8 cellular contexts compared by ENCODE assay signal in genomic region chr17:5438716-5439445, GRCh38. TPM values are rescaled to one million over a fixed set of nuclear protein-coding genes. Genes with fewer than 3 reads are reported as not detected.
DNase-seq lines count a peak whose midpoint lies in the region; ATAC-seq and TF ChIP-seq lines count a peak whose summit lies in the region.

TSS of gene C1QBP (minus strand) at chr17:5439155. CDS start at chr17:5439073, 82 bp downstream.

- no peaks in the 10 kb centered on the region for H3K9me3 ChIP-seq in HUES64 (ENCODE audit: insufficient read depth, low read depth, low read length)
- no peaks in the 10 kb centered on the region for H3K9me3 ChIP-seq in OCI-LY3 (ENCODE audit: insufficient read depth, low read length)
- H3K9me3 ChIP-seq in mononuclear cell (ENCODE audit: low read depth, low read length), result no peaks in the 10 kb centered on the region

- DNase-seq in DMS 273 (lab: John Stamatoyannopoulos, UW; ENCODE audit: unreplicated experiment) (peak; percentile 95), epidermal melanocyte (ENCODE audit: insufficient read length, low spot score) (peak; percentile 89)
- DNase-seq in activated CD8-positive, alpha-beta memory T cell treated with anti-CD3 and anti-CD28 coated beads, Interleukin-2, amount 50 U/mL, for 48 hours, result peak; percentile 98
- peak; percentile 79 to 87 for DNase-seq in stimulated activated CD8-positive, alpha-beta memory T cell treated with anti-CD3 and anti-CD28 coated beads, Interleukin-4, amount 100 ng/mL, for 1 hour (ENCODE audit: low read depth in 2 of 2, low spot score in 1 of 2)

- H3K27me3 ChIP-seq in HUES64 (ENCODE audit: insufficient read depth, low read length) (no peaks in the 10 kb centered on the region), OCI-LY3 (ENCODE audit: low read depth, low read length) (no peaks in the 10 kb centered on the region), mononuclear cell (ENCODE audit: insufficient read depth, low read length) (no peaks in the 10 kb centered on the region)

- WGBS in HUES64, result under 1% methylated on average over 74 of the region's 75 CpGs

- ATAC-seq in GM21390 (IDR thresholded peaks at IDR 0.05; ENCODE audit: unreplicated experiment), result peak; percentile 81

- H3K79me2 ChIP-seq in OCI-LY3 (ENCODE audit: low read length), result peaks cover 58% of the 10 kb centered on the region

- TF ChIP-seq CTCF in OCI-LY3 (IDR thresholded peaks at IDR 0.05; ENCODE audit: low read depth, low read length), result peak; percentile 68

- peak within 1 kb of the TSS; percentile 99 for H3K4me3 ChIP-seq in HUES64 (ENCODE audit: low read length)
- peak within 1 kb of the TSS; percentile 81 for H3K4me3 ChIP-seq in OCI-LY3 (ENCODE audit: low read length)
- peak within 1 kb of the TSS; percentile 62 for H3K4me3 ChIP-seq in mononuclear cell (ENCODE audit: low read length)

- peaks cover 5% of the 10 kb centered on the region; the same call in 1 of the 2 replicates for H3K4me1 ChIP-seq in HUES64 (ENCODE audit: insufficient read depth, low read length)
- peaks cover 12% of the 10 kb centered on the region for H3K4me1 ChIP-seq in OCI-LY3 (ENCODE audit: low read length)
- H3K4me1 ChIP-seq in mononuclear cell (ENCODE audit: insufficient read depth, low read length), result peaks cover 29% of the 10 kb centered on the region

- H3K4me2 ChIP-seq in OCI-LY3 (ENCODE audit: low read length), result peak within 1 kb of the TSS; percentile 99

- H3K36me3 ChIP-seq in HUES64 (ENCODE audit: insufficient read depth, low read length) (peaks cover 66% of the 10 kb centered on the region), OCI-LY3 (replicated peaks; ENCODE audit: low read depth, low read length) (peaks cover 24% of the 10 kb centered on the region)

- no peaks in the 10 kb centered on the region for H4K20me1 ChIP-seq in OCI-LY3 (ENCODE audit: insufficient read depth, low read length)

- H3K9ac ChIP-seq in HUES64 (ENCODE audit: low read depth, low read length), result peak within 1 kb of the TSS; percentile 97
- peak within 1 kb of the TSS; percentile 91 for H3K9ac ChIP-seq in OCI-LY3 (ENCODE audit: low read length)

- peak within 1 kb of the TSS; percentile 80 for H3K27ac ChIP-seq in HUES64 (ENCODE audit: low read depth, low read length)
- peak within 1 kb of the TSS; percentile 61 for H3K27ac ChIP-seq in OCI-LY3 (ENCODE audit: low read length)

- H2AFZ ChIP-seq in OCI-LY3 (ENCODE audit: low read depth, low read length), result peak within 1 kb of the TSS; percentile 40; the same call in 1 of the 2 replicates

RNA-seq across cellular contexts. Expression of gene C1QBP, which starts in this region (rescaled TPM):
- 454 TPM for polyA plus RNA-seq in HUES64 (2013, experiment 1 of 2)
- 408 TPM for polyA plus RNA-seq in HUES64 (2013, experiment 2 of 2)
- 93.6 TPM for total RNA-seq in mononuclear cell

Comparison
In these comparisons a context has a peak if more than half of its experiments do, and no peak if none do; other contexts are left out.
1. Peak in every context shown above with its lines: DNase-seq, ATAC-seq, H3K4me3 ChIP-seq and H3K27ac ChIP-seq.